Comparison of ENCODE assay signal across 8 cellular contexts in genomic region chr7:30564243-30564892, GRCh38. TPM values are rescaled to one million over a fixed set of nuclear protein-coding genes. Genes with fewer than 3 reads are reported as not detected.
DNase-seq lines count a peak whose midpoint lies in the region; ATAC-seq, FAIRE-seq and TF ChIP-seq lines count a peak whose summit lies in the region.

No MANE protein-coding gene starts in this region.

- FAIRE-seq in bronchial epithelial cell (lab: Jason Lieb, UNC), result no peak
- peak; percentile 89 for FAIRE-seq in keratinocyte (lab: Jason Lieb, UNC)

- no peak overlapping the region for H3K27ac ChIP-seq in keratinocyte (ENCODE audit: control insufficient read depth, insufficient read depth, low read length)

- H3K4me1 ChIP-seq in keratinocyte (ENCODE audit: control insufficient read depth, extremely low read depth, insufficient read depth, low read length), result peaks cover 18% of the 10 kb centered on the region

- H3K9ac ChIP-seq in keratinocyte (ENCODE audit: control insufficient read depth, extremely low read depth, insufficient read depth, low read length), result no peak overlapping the region

- CTCF ChIA-PET in WTC11 (lab: Charles Lee), result interaction anchor here (0.6 to 4.1 kb wide), 49 partner anchors 8 to 559 kb away, joined by 3 to 74 read pairs (median 4); partner anchors contain the start of genes CRHR2 and NOD1

- H3K79me2 ChIP-seq in keratinocyte (ENCODE audit: control insufficient read depth, insufficient read depth, low read length), result no peaks in the 10 kb centered on the region

- no peaks in the 10 kb centered on the region; the same call in 1 of the 2 replicates for H3K36me3 Mint-ChIP-seq in WTC11

- DNase-seq in AG09309 (ENCODE audit: low read depth) (peak; percentile 55), NCI-H2227 (lab: John Stamatoyannopoulos, UW; ENCODE audit: unreplicated experiment) (peak; percentile 84), WTC11 (ENCODE audit: low spot score) (peak; percentile 90), bronchial epithelial cell (ENCODE audit: low read depth) (peak; percentile 78), keratinocyte (ENCODE audit: low read depth, low spot score) (no peak)
- DNase-seq in stimulated activated CD4-positive, alpha-beta T cell treated with anti-CD3 and anti-CD28 coated beads, Interleukin-1b, Interleukin-23, amount 100 ng/mL, for 4 hours (ENCODE audit: low read depth in 2 of 2), result peak; percentile 65 to 78

- no peak overlapping the region for H3K4me2 ChIP-seq in keratinocyte (ENCODE audit: control insufficient read depth, extremely low read depth, insufficient read depth, low read depth, low read length)

- no peaks in the 10 kb centered on the region for H4K20me1 ChIP-seq in keratinocyte (ENCODE audit: control insufficient read depth, extremely low read depth, insufficient read depth, low read length)

- H3K4me1 Mint-ChIP-seq in WTC11, result peaks cover 30% of the 10 kb centered on the region

- ATAC-seq in GM18870 (IDR thresholded peaks at IDR 0.05; ENCODE audit: unreplicated experiment), result peak; percentile 70
- peak; percentile 81 for ATAC-seq in HG03135 (IDR thresholded peaks at IDR 0.05; ENCODE audit: unreplicated experiment)
- peak; percentile 96 for ATAC-seq in WTC11

- H3K27me3 ChIP-seq in bronchial epithelial cell (ENCODE audit: control insufficient read depth, insufficient read depth, low read length), result no peaks in the 10 kb centered on the region
- no peaks in the 10 kb centered on the region for H3K27me3 ChIP-seq in keratinocyte (ENCODE audit: control insufficient read depth, extremely low read depth, insufficient read depth, low read length)

- POLR2A ChIA-PET in WTC11 (lab: Charles Lee), result interaction anchor here (1.2 kb wide), 1 partner anchor 18 kb away, joined by 3 read pairs; no protein-coding TSS in a partner anchor

- dilution Hi-C loops in keratinocyte (cut with MboI; ENCODE audit: extremely low pct_ligation_motif_present, low sequenced_read_pairs), result no loop called here

- peaks cover 4% of the 10 kb centered on the region for H3K9me3 ChIP-seq in keratinocyte (ENCODE audit: control insufficient read depth, low read depth, low read length)

- H3K4me3 ChIP-seq in AG09309 (ENCODE audit: control insufficient read depth, low read depth, low read length) (no peak overlapping the region), bronchial epithelial cell (ENCODE audit: low read depth, low read length) (no peak overlapping the region), keratinocyte (ENCODE audit: control insufficient read depth in 2 of 3, extremely low read depth in 1 of 3, insufficient read depth in 2 of 3, low read depth in 1 of 3, low read length in 3 of 3) (no peak overlapping the region)

- no peaks in the 10 kb centered on the region for H3K9me3 Mint-ChIP-seq in WTC11

- H2AFZ ChIP-seq in keratinocyte (ENCODE audit: control insufficient read depth, low read length), result no peak overlapping the region

- peak overlapping the region; percentile 83; the same call in 1 of the 2 replicates for H3K27ac Mint-ChIP-seq in WTC11

- peaks cover 7% of the 10 kb centered on the region for H3K36me3 ChIP-seq in bronchial epithelial cell (ENCODE audit: control insufficient read depth, insufficient read depth, low read length)
- H3K36me3 ChIP-seq in keratinocyte (ENCODE audit: control insufficient read depth in 2 of 2, extremely low read depth in 1 of 2, insufficient read depth in 2 of 2, low read length in 2 of 2), result peaks cover 5 to 10% of the 10 kb centered on the region in 2 experiments

- H3K27me3 Mint-ChIP-seq in WTC11 (ENCODE audit: low read depth), result no peaks in the 10 kb centered on the region

- peak; percentile 87 for TF ChIP-seq CTCF in AG09309 (IDR thresholded peaks at IDR 0.05; ENCODE audit: control insufficient read depth, insufficient read depth, low read depth, low read length, missing control alignments)
- TF ChIP-seq CTCF in WTC11 (IDR thresholded peaks at IDR 0.05), result peak; percentile 88
- TF ChIP-seq CTCF in bronchial epithelial cell (IDR thresholded peaks at IDR 0.05; ENCODE audit: insufficient read depth, low read length, severe bottlenecking), result peak; percentile 96
- peak; percentile 86 to 94 (median 90) for TF ChIP-seq CTCF in keratinocyte (optimal IDR thresholded peaks at IDR 0.05 in 1 of 3, IDR thresholded peaks at IDR 0.05 in 1 of 3, conservative IDR thresholded peaks at IDR 0.05 in 1 of 3; ENCODE audit: extremely low read depth in 1 of 3, insufficient read depth in 2 of 3, low read length in 3 of 3)

- no peaks in the 10 kb centered on the region for H3K9me1 ChIP-seq in keratinocyte (ENCODE audit: control insufficient read depth, extremely low read depth, insufficient read depth, low read length)

- no peak overlapping the region for H3K4me3 Mint-ChIP-seq in WTC11

TF ChIP-seq in WTC11, 78 proteins besides CTCF, POLR2A, EP300 and RAD21:
- TF ChIP-seq ATF3 (CRISPR knock-in tag; conservative IDR thresholded peaks at IDR 0.05) (no peak), ZNF317 (CRISPR knock-in tag; IDR thresholded peaks at IDR 0.05; ENCODE audit: borderline replicate concordance, low read depth) (no peak), JAZF1 (CRISPR knock-in tag; IDR thresholded peaks at IDR 0.05) (no peak), GABPB1 (CRISPR knock-in tag; IDR thresholded peaks at IDR 0.05) (no peak), TEAD1 (CRISPR knock-in tag; IDR thresholded peaks at IDR 0.05) (0 out of 2 replicates have a peak, but pooled peaks have one; percentile 32), ZNF425 (CRISPR knock-in tag; conservative IDR thresholded peaks at IDR 0.05) (no peak)

RNA-seq across cellular contexts. Expression of gene GARS1, which starts 30.3 kb away (rescaled TPM):
- total RNA-seq in WTC11 (2021), result 142 to 236 TPM (median 158 TPM) in 3 replicates
- 367 and 431 TPM in 2 replicates for total RNA-seq in bronchial epithelial cell
- 277 to 545 TPM (median 411 TPM) in 3 replicates for polyA plus RNA-seq in keratinocyte
- polyA plus RNA-seq in keratinocyte (2011; ENCODE audit: low read depth), result 311 TPM
- polyA plus RNA-seq in keratinocyte (2011; cell fraction: cytosol; rRNA removed), result 379 and 567 TPM in 2 replicates
- 455 and 471 TPM in 2 replicates for polyA plus RNA-seq in keratinocyte (2011; cell fraction: nucleus; rRNA removed)
- 184 and 305 TPM in 2 replicates for polyA plus RNA-seq in keratinocyte (2012; ENCODE audit: low replicate concordance)
- 267 to 644 TPM (median 355 TPM) in 3 replicates for polyA minus RNA-seq in keratinocyte
- 239 TPM for polyA minus RNA-seq in keratinocyte (2011; cell fraction: cytosol; rRNA and poly(A)+ RNA removed)
- 152 and 239 TPM in 2 replicates for polyA minus RNA-seq in keratinocyte (2011; cell fraction: nucleus; rRNA and poly(A)+ RNA removed)

RNA-seq across cellular contexts. Expression of gene GGCT, which starts 59.7 kb away (rescaled TPM):
- total RNA-seq in WTC11 (2021) (95.4 to 106 TPM (median 101 TPM) in 3 replicates), bronchial epithelial cell (57.9 and 67.8 TPM in 2 replicates)
- 28.2 to 59.8 TPM (median 44.5 TPM) in 3 replicates for polyA plus RNA-seq in keratinocyte
- 198 TPM for polyA plus RNA-seq in keratinocyte (2011; ENCODE audit: low read depth)
- polyA plus RNA-seq in keratinocyte (2011; cell fraction: cytosol; rRNA removed), result 33.0 and 38.0 TPM in 2 replicates
- polyA plus RNA-seq in keratinocyte (2011; cell fraction: nucleus; rRNA removed), result 12.6 and 21.0 TPM in 2 replicates
- 48.5 and 133 TPM in 2 replicates for polyA plus RNA-seq in keratinocyte (2012; ENCODE audit: low replicate concordance)
- polyA minus RNA-seq in keratinocyte, result 6.1 to 7.5 TPM (median 6.6 TPM) in 3 replicates
- 13.4 TPM for polyA minus RNA-seq in keratinocyte (2011; cell fraction: cytosol; rRNA and poly(A)+ RNA removed)
- 5.1 and 6.8 TPM in 2 replicates for polyA minus RNA-seq in keratinocyte (2011; cell fraction: nucleus; rRNA and poly(A)+ RNA removed)
